8 cellular contexts compared by ENCODE assay signal in the genomic region with DNA sequence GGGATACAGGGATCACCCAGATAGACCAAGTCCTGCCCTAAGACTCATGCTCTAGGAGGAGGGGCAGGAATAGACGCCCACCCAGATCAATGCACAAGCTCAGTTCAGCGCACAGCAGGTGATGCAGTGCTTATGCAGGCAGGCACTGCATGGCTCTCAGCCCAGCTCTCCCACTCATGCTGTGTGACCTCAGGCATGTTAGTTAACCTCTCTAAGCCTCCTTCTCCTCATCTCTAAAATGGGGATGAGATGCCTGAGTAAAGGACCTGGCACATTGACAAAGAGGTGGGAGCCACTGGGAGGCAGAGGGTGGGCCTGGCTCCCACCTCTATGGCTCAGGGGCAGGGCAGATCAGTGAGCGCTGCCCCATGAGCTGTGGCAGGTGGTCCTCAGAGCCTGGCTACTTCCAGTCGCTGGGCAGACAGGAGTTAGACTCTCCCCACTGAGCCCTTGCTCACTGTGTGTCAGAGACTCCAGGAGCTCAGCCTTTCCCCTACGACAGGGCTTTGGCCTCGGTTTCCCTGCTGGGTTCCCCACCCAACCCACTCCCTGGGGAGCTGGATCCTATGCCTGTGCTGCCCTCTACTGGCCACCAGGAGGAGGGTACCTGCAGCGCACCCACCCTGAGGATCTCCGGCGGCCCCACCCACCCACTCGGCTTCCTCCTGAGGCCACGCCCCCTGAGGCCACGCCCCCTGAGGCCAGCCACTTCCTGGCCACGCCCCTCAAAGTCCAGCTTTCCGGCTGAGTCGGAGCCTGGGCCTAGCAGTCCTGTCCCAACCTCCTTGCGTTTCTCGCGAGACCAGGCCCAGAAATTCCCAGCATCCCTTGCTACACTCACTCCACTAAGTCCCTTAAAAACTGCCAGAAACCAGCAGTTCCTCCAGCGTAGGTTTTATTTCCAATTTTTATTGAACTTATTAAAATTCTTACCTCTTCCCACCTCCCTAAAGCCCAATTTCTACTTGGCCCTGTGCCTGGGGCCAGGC.
A peak's percentile ranks its signal among the peaks of the same experiment; 100 is the strongest.
DNase-seq lines count a peak whose midpoint lies in the region; ATAC-seq, FAIRE-seq and TF ChIP-seq lines count a peak whose summit lies in the region.

No MANE protein-coding gene starts in this region.

- POLR2A ChIA-PET in HEK293 (lab: Yijun Ruan, JAX) = interaction anchor here (0.7 to 1.3 kb wide), 5 partner anchors 8 to 317 kb away, joined by 3 to 10 read pairs (median 5); a partner anchor contains a TSS

- no peak overlapping the region for H3K27ac Mint-ChIP-seq in activated T-cell treated with anti-CD3 and anti-CD28 coated beads, Interleukin-2, amount 50 U/mL, for 72 hours
- H3K27ac Mint-ChIP-seq in progenitor cell of endocrine pancreas = no peak overlapping the region

- no peak for TF ChIP-seq EP300 in esophagus muscularis mucosa (IDR thresholded peaks at IDR 0.05)

- H3K27me3 ChIP-seq in esophagus muscularis mucosa = peaks cover 0 to 9% (median 0%) of the 10 kb centered on the region in 4 donors

- H3K36me3 ChIP-seq in HEK293 (ENCODE audit: control insufficient read depth in 2 of 2, insufficient read depth in 1 of 2, low read length in 2 of 2) (no peaks in the 10 kb centered on the region), esophagus muscularis mucosa (no peaks in the 10 kb centered on the region)

- H3K27me3 Mint-ChIP-seq in activated T-cell treated with anti-CD3 and anti-CD28 coated beads, Interleukin-2, amount 50 U/mL, for 72 hours (ENCODE audit: low read depth) = peaks cover 4% of the 10 kb centered on the region
- H3K27me3 Mint-ChIP-seq in progenitor cell of endocrine pancreas = peaks cover 7% of the 10 kb centered on the region

- DNase-seq in CD1c-positive myeloid dendritic cell (ENCODE audit: extremely low spot score) = peak; percentile 72
- peak; percentile 62 for DNase-seq in RCC 7860 (ENCODE audit: low spot score)
- DNase-seq in activated T-cell treated with anti-CD3 and anti-CD28 coated beads, Interleukin-2, amount 50 U/mL, for 72 hours = peak; percentile 76
- peak; percentile 79 for DNase-seq in germinal center (ENCODE audit: low spot score)
- DNase-seq in progenitor cell of endocrine pancreas (ENCODE audit: low spot score, unreplicated experiment) = peak; percentile 56
- DNase-seq in esophagus muscularis mucosa (ENCODE audit: extremely low spot score) = no peak

- no peak for TF ChIP-seq CTCF in HEK293 (tag by site-specific recombination; IDR thresholded peaks at IDR 0.05)
- TF ChIP-seq CTCF in progenitor cell of endocrine pancreas (IDR thresholded peaks at IDR 0.05; ENCODE audit: unreplicated experiment) = peak; percentile 67
- TF ChIP-seq CTCF in esophagus muscularis mucosa (IDR thresholded peaks at IDR 0.05) = peak in 1 of 3 experiments; percentile 32

- H3K4me1 Mint-ChIP-seq in activated T-cell treated with anti-CD3 and anti-CD28 coated beads, Interleukin-2, amount 50 U/mL, for 72 hours (ENCODE audit: low read depth) = peaks cover 4% of the 10 kb centered on the region
- H3K4me1 Mint-ChIP-seq in progenitor cell of endocrine pancreas (ENCODE audit: low read depth) = no peaks in the 10 kb centered on the region

- peaks cover 10 to 12% of the 10 kb centered on the region in 2 donors for H3K9me3 Mint-ChIP-seq in activated T-cell treated with anti-CD3 and anti-CD28 coated beads, Interleukin-2, amount 50 U/mL, for 72 hours
- peaks cover 6% of the 10 kb centered on the region for H3K9me3 Mint-ChIP-seq in progenitor cell of endocrine pancreas (ENCODE audit: low read depth)

- no peak for FAIRE-seq in RCC 7860 (lab: Jason Lieb, UNC)

- no peak overlapping the region for H3K4me3 ChIP-seq in HEK293 (ENCODE audit: low read depth, low read length)
- H3K4me3 ChIP-seq in esophagus muscularis mucosa = no peak overlapping the region

- ATAC-seq in activated T-cell treated with anti-CD3 and anti-CD28 coated beads, Interleukin-2, amount 50 U/mL, for 72 hours (replicated peaks in 1 of 2) = peak; percentile 69 to 82
- no peak for ATAC-seq in HG02970 (IDR thresholded peaks at IDR 0.05; ENCODE audit: low FRiP score, unreplicated experiment)

- H3K27ac ChIP-seq in HEK293 (ENCODE audit: extremely low read depth, low read depth, low read length) (no peak overlapping the region), esophagus muscularis mucosa (replicated peaks in 1 of 4) (no peak overlapping the region)

- peaks cover 5 to 6% of the 10 kb centered on the region in 2 donors for H3K36me3 Mint-ChIP-seq in activated T-cell treated with anti-CD3 and anti-CD28 coated beads, Interleukin-2, amount 50 U/mL, for 72 hours (ENCODE audit: insufficient read depth in 2 of 2)
- H3K36me3 Mint-ChIP-seq in progenitor cell of endocrine pancreas (ENCODE audit: insufficient read depth) = no peaks in the 10 kb centered on the region

- no peak overlapping the region for H3K4me3 Mint-ChIP-seq in activated T-cell treated with anti-CD3 and anti-CD28 coated beads, Interleukin-2, amount 50 U/mL, for 72 hours
- no peak overlapping the region for H3K4me3 Mint-ChIP-seq in progenitor cell of endocrine pancreas (ENCODE audit: low read depth)

- H3K9me3 ChIP-seq in HEK293 (ENCODE audit: control insufficient read depth, insufficient read depth, low read depth, low read length) = no peaks in the 10 kb centered on the region
- peaks cover 0 to 47% (median 30%) of the 10 kb centered on the region in 4 donors for H3K9me3 ChIP-seq in esophagus muscularis mucosa

- H3K4me1 ChIP-seq in HEK293 (ENCODE audit: control insufficient read depth, insufficient read depth, low read length) (no peaks in the 10 kb centered on the region), esophagus muscularis mucosa (no peaks in the 10 kb centered on the region)

- intact Hi-C loops in esophagus muscularis mucosa (cut with DNase I) = no loop called here

- TF ChIP-seq POLR2A in esophagus muscularis mucosa (IDR thresholded peaks at IDR 0.05; ENCODE audit: low read depth) = no peak

- CTCF ChIA-PET in HEK293 (lab: Yijun Ruan, JAX) = interaction anchor here (0.5 to 2.4 kb wide), 34 partner anchors 9 to 747 kb away, joined by 3 to 21 read pairs (median 3); no protein-coding TSS in a partner anchor

- 38% methylated on average over 15 of the region's 19 CpGs for WGBS in esophagus muscularis mucosa

TF ChIP-seq in HEK293, 187 proteins besides CTCF, POLR2A, EP300 and RAD21 (continues in another document):
- TF ChIP-seq EGR2 (tag by site-specific recombination; IDR thresholded peaks at IDR 0.05; ENCODE audit: low read depth) = peak; percentile 24
- TF ChIP-seq, protein P1, sequence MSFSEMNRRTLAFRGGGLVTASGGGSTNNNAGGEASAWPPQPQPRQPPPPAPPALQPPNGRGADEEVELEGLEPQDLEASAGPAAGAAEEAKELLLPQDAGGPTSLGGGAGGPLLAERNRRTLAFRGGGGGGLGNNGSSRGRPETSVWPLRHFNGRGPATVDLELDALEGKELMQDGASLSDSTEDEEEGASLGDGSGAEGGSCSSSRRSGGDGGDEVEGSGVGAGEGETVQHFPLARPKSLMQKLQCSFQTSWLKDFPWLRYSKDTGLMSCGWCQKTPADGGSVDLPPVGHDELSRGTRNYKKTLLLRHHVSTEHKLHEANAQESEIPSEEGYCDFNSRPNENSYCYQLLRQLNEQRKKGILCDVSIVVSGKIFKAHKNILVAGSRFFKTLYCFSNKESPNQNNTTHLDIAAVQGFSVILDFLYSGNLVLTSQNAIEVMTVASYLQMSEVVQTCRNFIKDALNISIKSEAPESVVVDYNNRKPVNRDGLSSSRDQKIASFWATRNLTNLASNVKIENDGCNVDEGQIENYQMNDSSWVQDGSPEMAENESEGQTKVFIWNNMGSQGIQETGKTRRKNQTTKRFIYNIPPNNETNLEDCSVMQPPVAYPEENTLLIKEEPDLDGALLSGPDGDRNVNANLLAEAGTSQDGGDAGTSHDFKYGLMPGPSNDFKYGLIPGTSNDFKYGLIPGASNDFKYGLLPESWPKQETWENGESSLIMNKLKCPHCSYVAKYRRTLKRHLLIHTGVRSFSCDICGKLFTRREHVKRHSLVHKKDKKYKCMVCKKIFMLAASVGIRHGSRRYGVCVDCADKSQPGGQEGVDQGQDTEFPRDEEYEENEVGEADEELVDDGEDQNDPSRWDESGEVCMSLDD (tag by site-specific recombination; IDR thresholded peaks at IDR 0.05) = no peak
- TF ChIP-seq, protein P2, sequence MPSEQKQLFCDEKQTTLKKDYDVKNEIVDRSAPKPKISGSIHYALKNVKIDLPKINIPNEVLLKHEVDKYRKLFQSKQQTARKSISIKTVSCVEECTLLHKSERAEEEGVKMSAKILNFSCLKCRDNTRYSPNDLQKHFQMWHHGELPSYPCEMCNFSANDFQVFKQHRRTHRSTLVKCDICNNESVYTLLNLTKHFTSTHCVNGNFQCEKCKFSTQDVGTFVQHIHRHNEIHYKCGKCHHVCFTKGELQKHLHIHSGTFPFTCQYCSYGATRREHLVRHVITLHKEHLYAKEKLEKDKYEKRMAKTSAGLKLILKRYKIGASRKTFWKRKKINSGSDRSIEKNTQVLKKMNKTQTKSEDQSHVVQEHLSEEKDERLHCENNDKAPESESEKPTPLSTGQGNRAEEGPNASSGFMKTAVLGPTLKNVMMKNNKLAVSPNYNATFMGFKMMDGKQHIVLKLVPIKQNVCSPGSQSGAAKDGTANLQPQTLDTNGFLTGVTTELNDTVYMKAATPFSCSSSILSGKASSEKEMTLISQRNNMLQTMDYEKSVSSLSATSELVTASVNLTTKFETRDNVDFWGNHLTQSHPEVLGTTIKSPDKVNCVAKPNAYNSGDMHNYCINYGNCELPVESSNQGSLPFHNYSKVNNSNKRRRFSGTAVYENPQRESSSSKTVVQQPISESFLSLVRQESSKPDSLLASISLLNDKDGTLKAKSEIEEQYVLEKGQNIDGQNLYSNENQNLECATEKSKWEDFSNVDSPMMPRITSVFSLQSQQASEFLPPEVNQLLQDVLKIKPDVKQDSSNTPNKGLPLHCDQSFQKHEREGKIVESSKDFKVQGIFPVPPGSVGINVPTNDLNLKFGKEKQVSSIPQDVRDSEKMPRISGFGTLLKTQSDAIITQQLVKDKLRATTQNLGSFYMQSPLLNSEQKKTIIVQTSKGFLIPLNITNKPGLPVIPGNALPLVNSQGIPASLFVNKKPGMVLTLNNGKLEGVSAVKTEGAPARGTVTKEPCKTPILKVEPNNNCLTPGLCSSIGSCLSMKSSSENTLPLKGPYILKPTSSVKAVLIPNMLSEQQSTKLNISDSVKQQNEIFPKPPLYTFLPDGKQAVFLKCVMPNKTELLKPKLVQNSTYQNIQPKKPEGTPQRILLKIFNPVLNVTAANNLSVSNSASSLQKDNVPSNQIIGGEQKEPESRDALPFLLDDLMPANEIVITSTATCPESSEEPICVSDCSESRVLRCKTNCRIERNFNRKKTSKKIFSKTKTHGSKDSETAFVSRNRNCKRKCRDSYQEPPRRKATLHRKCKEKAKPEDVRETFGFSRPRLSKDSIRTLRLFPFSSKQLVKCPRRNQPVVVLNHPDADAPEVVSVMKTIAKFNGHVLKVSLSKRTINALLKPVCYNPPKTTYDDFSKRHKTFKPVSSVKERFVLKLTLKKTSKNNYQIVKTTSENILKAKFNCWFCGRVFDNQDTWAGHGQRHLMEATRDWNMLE (tag by site-specific recombination; conservative IDR thresholded peaks at IDR 0.05; ENCODE audit: low read depth) = peak; percentile 71
